ENCODE assay signal across 21 cellular contexts in the genomic region with DNA sequence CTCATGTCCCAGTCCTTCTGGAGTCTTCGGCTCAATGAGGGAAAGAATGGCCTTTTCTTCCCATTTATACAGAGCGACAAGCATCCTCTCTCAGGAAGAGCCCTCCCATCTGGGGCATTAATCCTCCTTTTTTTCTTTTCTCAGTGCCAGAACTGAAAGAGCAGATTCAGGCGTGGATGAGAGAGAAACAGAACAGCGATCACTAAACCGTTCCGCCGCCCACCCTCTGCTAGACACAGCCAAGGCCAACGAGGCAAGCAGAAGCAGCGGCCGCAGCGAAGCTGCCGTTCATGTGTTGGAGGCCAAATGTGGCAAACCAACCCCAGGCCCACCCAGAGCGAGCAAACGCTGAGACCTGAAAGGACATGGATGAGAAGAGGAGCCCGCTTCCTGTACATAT. TPM values are rescaled to one million over a fixed set of nuclear protein-coding genes. Genes with fewer than 3 reads are reported as not detected.
DNase-seq lines count a peak whose midpoint lies in the region; FAIRE-seq and TF ChIP-seq lines count a peak whose summit lies in the region.
"Had no signal": no experiment of that assay in that cellular context is flagged by ENCODE, and none has a peak within 500 bp of the region (broad histone marks: within the 10 kb centered on the region; RNA-seq: fewer than 3 reads in every experiment).

No MANE protein-coding gene starts in this region.

- no peaks in the 10 kb centered on the region for H3K23me2 ChIP-seq in H1 (ENCODE audit: low read depth, low read length)

- H2BK12ac ChIP-seq in H1 (ENCODE audit: low read depth, low read length), result no peak overlapping the region; the same call in 1 of the 2 replicates

- H3K23ac ChIP-seq in H1 (ENCODE audit: insufficient read length) (no peak overlapping the region), mesendoderm (ENCODE audit: low read length) (no peak overlapping the region)

- POLR2A ChIA-PET in H1 (lab: Charles Lee; ENCODE audit: partially characterized antibody), result no interaction called here

- H4K20me1 ChIP-seq in H1 (replicated peaks in 1 of 2; ENCODE audit: control insufficient read depth in 1 of 2, insufficient read depth in 2 of 2, low read length in 2 of 2), result no peaks in the 10 kb centered on the region

- no peak for TF ChIP-seq POLR2A in H1 (IDR thresholded peaks at IDR 0.05; ENCODE audit: control extremely low read depth in 1 of 2, low read depth in 2 of 2, low read length in 2 of 2)

- H3K79me1 ChIP-seq in H1 (ENCODE audit: low read depth, low read length) (no peaks in the 10 kb centered on the region), mesendoderm (ENCODE audit: low read length) (no peaks in the 10 kb centered on the region)

- H3K79me2 ChIP-seq in H1 (ENCODE audit: control insufficient read depth in 1 of 2, insufficient read depth in 2 of 2, low read length in 2 of 2), result no peaks in the 10 kb centered on the region
- no peaks in the 10 kb centered on the region for H3K79me2 ChIP-seq in mesendoderm (ENCODE audit: control insufficient read depth, insufficient read depth, low read length)

- TF ChIP-seq EP300 in H1 (IDR thresholded peaks at IDR 0.05; ENCODE audit: borderline replicate concordance in 1 of 2, low read depth in 2 of 2, low read length in 2 of 2), result no peak

- H2BK5ac ChIP-seq in H1 (ENCODE audit: low read depth, low read length) (peak overlapping the region; percentile 6; the same call in 1 of the 2 replicates), mesendoderm (ENCODE audit: low read length) (no peak overlapping the region)

- H3K36me3 ChIP-seq in SK-N-MC (ENCODE audit: insufficient read depth, low read length) (peaks cover 23% of the 10 kb centered on the region), H1 (ENCODE audit: control insufficient read depth in 2 of 4, insufficient read depth in 4 of 4, low read length in 3 of 4) (peaks cover 3 to 23% (median 5%) of the 10 kb centered on the region in 4 experiments; a peak in 6 of 8 replicates), mesendoderm (ENCODE audit: control insufficient read depth, insufficient read depth, low read length) (peaks cover 9% of the 10 kb centered on the region)

- H3K4me3 ChIP-seq in SK-N-MC, result no peak overlapping the region
- no peak overlapping the region for H3K4me3 ChIP-seq in H1 (ENCODE audit: extremely low read depth in 1 of 4, insufficient read depth in 2 of 4, low read depth in 3 of 4, low read length in 4 of 4)
- no peak overlapping the region for H3K4me3 ChIP-seq in mesendoderm (ENCODE audit: low read length)
- H3K4me3 ChIP-seq: lung, Peyer's patch had no signal

- DNase-seq in SK-N-MC (ENCODE audit: low read depth, low spot score) (no peak), H1 (ENCODE audit: low read depth in 1 of 2, low spot score in 2 of 2) (no peak), mesendoderm (no peak), putamen (ENCODE audit: low spot score) (peak; percentile 67), RPMI8226 (no peak), NCI-H146 treated with DMSO at 0.1 percent for 48 hours (lab: John Stamatoyannopoulos, UW; ENCODE audit: unreplicated experiment) (no peak), activated gamma-delta T cell (lab: John Stamatoyannopoulos, UW) (no peak), HuH-7.5 (ENCODE audit: low spot score) (no peak)
- DNase-seq: activated T-cell treated with anti-CD3 and anti-CD28 coated beads, Interleukin-2, amount 50 U/mL, for 48 hours; CD8-positive, alpha-beta T cell; DND-41; effector CD4-positive, alpha-beta T cell; immature natural killer cell; Kasumi-1; naive thymus-derived CD4-positive, alpha-beta T cell; NCI-H1092; NCI-H2081 treated with DMSO at 0.1 percent for 48 hours; NK-92 treated with Interleukin-12 subunit alpha and Interleukin-12 subunit beta, amount 100 ng/mL, for 24 hours; Peyer's patch; stimulated activated CD4-positive, alpha-beta T cell treated with anti-CD3 and anti-CD28 coated beads, Interleukin-4, amount 100 ng/mL, for 24 hours had no signal

- no peaks in the 10 kb centered on the region for H3K27me3 ChIP-seq in H1 (replicated peaks in 1 of 4; ENCODE audit: control insufficient read depth in 3 of 4, extremely low read depth in 1 of 4, insufficient read depth in 3 of 4, low read length in 3 of 4)
- H3K27me3 ChIP-seq in mesendoderm (ENCODE audit: insufficient read depth, low read length, poor library complexity), result no peaks in the 10 kb centered on the region
- H3K27me3 ChIP-seq: Peyer's patch had no signal

- H2BK20ac ChIP-seq in H1 (ENCODE audit: low read length), result no peak overlapping the region; the same call in 1 of the 2 replicates

- no peak overlapping the region for H2BK15ac ChIP-seq in H1 (ENCODE audit: low read length)
- H2BK15ac ChIP-seq in mesendoderm (replicated peaks; ENCODE audit: low read depth), result no peak overlapping the region

- no peak overlapping the region for H4K5ac ChIP-seq in H1 (ENCODE audit: insufficient read length, low read depth, low read length)
- no peak overlapping the region for H4K5ac ChIP-seq in mesendoderm (ENCODE audit: low read length)

- H2AFZ ChIP-seq in H1 (ENCODE audit: low read length), result no peak overlapping the region

- no peak overlapping the region for H3K14ac ChIP-seq in H1 (ENCODE audit: insufficient read length)

- no peak for FAIRE-seq in H1 (lab: Jason Lieb, UNC)

- H3K9me3 ChIP-seq in SK-N-MC (ENCODE audit: low read depth, low read length) (no peaks in the 10 kb centered on the region), H1 (ENCODE audit: insufficient read depth in 2 of 2, low read depth in 1 of 2, low read length in 1 of 2) (0 out of 4 replicates have a peak, but pooled peaks cover 0 to 2% of the 10 kb centered on the region in 2 experiments)
- H3K9me3 ChIP-seq: Peyer's patch had no signal

- H2BK120ac ChIP-seq in H1 (replicated peaks; ENCODE audit: low read depth, low read length), result no peak overlapping the region
- H2BK120ac ChIP-seq in mesendoderm (ENCODE audit: low read depth, low read length), result no peak overlapping the region

- peaks cover 1 to 16% (median 8%) of the 10 kb centered on the region in 4 experiments; a peak in 4 of 7 replicates for H3K4me1 ChIP-seq in H1 (replicated peaks in 1 of 4; ENCODE audit: control insufficient read depth in 3 of 4, insufficient read depth in 4 of 4, low read length in 3 of 4)
- H3K4me1 ChIP-seq in mesendoderm (ENCODE audit: control insufficient read depth, low read depth, low read length), result no peaks in the 10 kb centered on the region
- H3K4me1 ChIP-seq: Peyer's patch had no signal

- H3K4ac ChIP-seq in H1 (replicated peaks; ENCODE audit: insufficient read length, low read depth, low read length) (no peak overlapping the region), mesendoderm (ENCODE audit: low read depth, low read length) (no peak overlapping the region)

- 93% methylated on average over 15 of the region's 15 CpGs; no CpG with 5 or more reads in 1 of the 2 experiments for whole genome bisulfite sequencing in H1 (ENCODE audit: extremely low coverage in 1 of 2, insufficient coverage in 1 of 2, insufficient read length in 1 of 2, insufficient replicate concordance in 2 of 2, low coverage in 1 of 2, low lambda C conversion rate in 2 of 2, missing lambda C conversion rate in 1 of 2), 2 experiments
- WGBS in mesendoderm (ENCODE audit: extremely low coverage, insufficient coverage, low lambda C conversion rate), result no CpG with 5 or more reads among the region's 15 CpGs

- H2AK5ac ChIP-seq in H1 (ENCODE audit: low read depth, low read length) (no peak overlapping the region), mesendoderm (ENCODE audit: low read length) (no peak overlapping the region)

- peak overlapping the region; percentile 89; the same call in 1 of the 2 replicates for H3K27ac ChIP-seq in SK-N-MC
- no peak overlapping the region for H3K27ac ChIP-seq in H1 (ENCODE audit: low read depth, low read length)
- H3K27ac ChIP-seq in mesendoderm (ENCODE audit: low read depth, low read length), result peak overlapping the region; percentile 57
- H3K27ac ChIP-seq: Peyer's patch had no signal

- H3K4me2 ChIP-seq in H1 (ENCODE audit: insufficient read depth in 1 of 2, low read depth in 2 of 2, low read length in 2 of 2) (0 out of 4 replicates have a peak overlapping the region, but pooled peaks of 1 of the 2 experiments have one; percentile 20), mesendoderm (ENCODE audit: low read length) (no peak overlapping the region)

- peak overlapping the region; percentile 32; the same call in 1 of the 2 replicates for H3K18ac ChIP-seq in H1 (ENCODE audit: extremely low read depth, low read length)
- no peak overlapping the region for H3K18ac ChIP-seq in mesendoderm (ENCODE audit: low read length)

- no peak overlapping the region for H4K91ac ChIP-seq in H1 (replicated peaks; ENCODE audit: insufficient read length, low read length)

- H3K9ac ChIP-seq in SK-N-MC (ENCODE audit: insufficient read length) (no peak overlapping the region), H1 (replicated peaks in 1 of 4; ENCODE audit: extremely low read depth in 1 of 4, low read depth in 3 of 4, low read length in 3 of 4) (no peak overlapping the region), mesendoderm (ENCODE audit: low read length) (no peak overlapping the region)

- TF ChIP-seq RAD21 in H1 (IDR thresholded peaks at IDR 0.05 in 1 of 2, conservative IDR thresholded peaks at IDR 0.05 in 1 of 2; ENCODE audit: low read depth in 2 of 2, low read length in 2 of 2), result no peak

- H4K8ac ChIP-seq in H1 (ENCODE audit: extremely low read depth, insufficient read depth, low read length) (no peak overlapping the region), mesendoderm (ENCODE audit: low read depth, low read length) (no peak overlapping the region)

- H3K56ac ChIP-seq in H1 (replicated peaks; ENCODE audit: insufficient read length, low read depth, low read length) (no peak overlapping the region), mesendoderm (ENCODE audit: low read length) (no peak overlapping the region)

- no peak for TF ChIP-seq CTCF in H1 (IDR thresholded peaks at IDR 0.05; ENCODE audit: control extremely low read depth in 1 of 3, insufficient read depth in 1 of 3, low read depth in 1 of 3, low read length in 3 of 3)

- CTCF ChIA-PET in H1 (lab: Charles Lee; ENCODE audit: partially characterized antibody), result no interaction called here

TF ChIP-seq in H1, 55 proteins besides CTCF, POLR2A, EP300 and RAD21 (continues in another document):
- TF ChIP-seq BACH1 (IDR thresholded peaks at IDR 0.05; ENCODE audit: low read length) (no peak), HDAC2 (IDR thresholded peaks at IDR 0.05; ENCODE audit: borderline replicate concordance in 1 of 2, low read depth in 2 of 2, low read length in 2 of 2) (no peak)

RNA-seq across cellular contexts. Expression of gene KIF1B, which starts 30.6 kb away (rescaled TPM):
- 73.9 and 74.2 TPM in 2 replicates for total RNA-seq in H1 (2021; fragmentation: NEBNext Ultra II Directional; extraction: Animal tissue kit (Norgen Biotek cat#: 25700))
- polyA plus RNA-seq in H1 (2011; rRNA removed), result 39.1 and 41.4 TPM in 2 replicates
- 30.0 TPM for polyA plus RNA-seq in H1 (2011; cell fraction: cytosol; rRNA removed)
- 42.2 TPM for polyA plus RNA-seq in H1 (2011; cell fraction: nucleus; rRNA removed)
- 24.4 to 38.4 TPM (median 33.7 TPM) in 4 replicates for polyA plus RNA-seq in H1 (2012, experiment 1 of 2)
- 2.0 TPM for polyA plus RNA-seq in H1 (2012, experiment 2 of 2)
- 26.3 TPM for polyA plus RNA-seq in H1 (2013, experiment 1 of 2)
- polyA plus RNA-seq in H1 (2013, experiment 2 of 2), result 21.9 TPM
- polyA minus RNA-seq in H1 (2011; rRNA and poly(A)+ RNA removed), result 117 and 124 TPM in 2 replicates
- 47.2 TPM for polyA minus RNA-seq in H1 (2011; cell fraction: cytosol; rRNA and poly(A)+ RNA removed)
- polyA minus RNA-seq in H1 (2011; cell fraction: nucleus; rRNA and poly(A)+ RNA removed), result 69.9 TPM
- polyA plus RNA-seq in mesendoderm (2013, experiment 1 of 2), result 22.8 TPM
- 23.0 TPM for polyA plus RNA-seq in mesendoderm (2013, experiment 2 of 2)
